In the genomic region with DNA sequence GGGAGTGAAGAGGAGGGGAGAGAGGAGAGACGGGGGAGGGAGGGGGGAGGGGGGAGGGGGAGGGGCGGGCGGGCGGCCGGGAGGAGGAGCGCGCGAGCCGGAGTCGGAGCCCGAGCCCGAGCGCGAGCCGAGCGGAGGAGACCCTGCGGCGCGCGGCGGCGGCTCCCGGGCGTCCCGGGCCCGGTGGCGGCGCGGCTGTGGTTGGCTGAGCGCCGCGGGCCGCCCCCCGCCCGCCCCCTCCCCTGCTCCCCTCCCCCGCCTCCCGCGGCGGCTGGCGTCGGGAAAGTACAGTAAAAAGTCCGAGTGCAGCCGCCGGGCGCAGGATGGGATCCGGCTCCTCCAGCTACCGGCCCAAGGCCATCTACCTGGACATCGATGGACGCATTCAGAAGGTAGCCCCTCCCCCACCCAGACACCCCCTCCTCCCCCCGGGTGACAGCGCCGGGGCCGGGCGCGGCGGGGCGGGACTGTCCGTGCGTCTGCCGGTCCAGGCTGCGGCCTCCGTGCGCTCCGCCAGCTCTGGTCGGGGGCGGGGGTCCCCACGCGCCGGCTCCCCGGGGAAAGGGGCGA, we compare ENCODE assay signal across 8 cellular contexts. TPM values are rescaled to one million over a fixed set of nuclear protein-coding genes. Genes with fewer than 3 reads are reported as not detected.
DNase-seq lines count a peak whose midpoint lies in the region; ATAC-seq, FAIRE-seq and TF ChIP-seq lines count a peak whose summit lies in the region.

PDE9A (plus strand) TSS at position 130 of the 570 bp plus-strand sequence; CDS start at position 324, 194 bp downstream.

- DNase-seq in 8988T (peak; percentile 68), pancreas (peak; percentile 37 to 75 (median 57)), MV-4-11 (lab: John Stamatoyannopoulos, UW) (no peak)
- peak; percentile 34 for DNase-seq in activated CD8-positive, alpha-beta T cell treated with anti-CD3 and anti-CD28 coated beads, Interleukin-2, amount 10 ng/mL, durations not matched to agents 7 days and 5 days

- H3K9ac ChIP-seq in HUES64 (ENCODE audit: low read depth, low read length) = peak within 1 kb of the TSS; percentile 83

- H3K9me3 Mint-ChIP-seq in activated CD8-positive, alpha-beta T cell treated with anti-CD3 and anti-CD28 coated beads, Interleukin-2, amount 10 ng/mL, durations not matched to agents 7 days and 5 days (ENCODE audit: insufficient read depth) = no peaks in the 10 kb centered on the region

- H3K27me3 ChIP-seq in HUES64 (ENCODE audit: insufficient read depth, low read length) = no peaks in the 10 kb centered on the region; the same call in 1 of the 2 replicates
- H3K27me3 ChIP-seq in gastroesophageal sphincter = peaks cover 31% of the 10 kb centered on the region
- H3K27me3 ChIP-seq in pancreas = no peaks in the 10 kb centered on the region

- peak within 1 kb of the TSS; percentile 68 for H3K27ac ChIP-seq in HUES64 (ENCODE audit: low read depth, low read length)
- peak within 1 kb of the TSS; percentile 4 to 90 (median 82) for H3K27ac ChIP-seq in gastroesophageal sphincter
- peak within 1 kb of the TSS; percentile 11 to 73 (median 62) for H3K27ac ChIP-seq in pancreas

- CTCF ChIA-PET in activated CD8-positive, alpha-beta T cell treated with anti-CD3 and anti-CD28 coated beads, Interleukin-2, amount 10 ng/mL, durations not matched to agents 7 days and 5 days (lab: Charles Lee) = interaction anchor here (1.0 to 2.0 kb wide), 5 partner anchors 18 to 239 kb away, joined by 3 to 8 read pairs (median 3); partner anchors contain the start of gene NDUFV3

- peak within 1 kb of the TSS; percentile 66 for H3K4me3 Mint-ChIP-seq in activated CD8-positive, alpha-beta T cell treated with anti-CD3 and anti-CD28 coated beads, Interleukin-2, amount 10 ng/mL, durations not matched to agents 7 days and 5 days

- H3K27ac Mint-ChIP-seq in activated CD8-positive, alpha-beta T cell treated with anti-CD3 and anti-CD28 coated beads, Interleukin-2, amount 10 ng/mL, durations not matched to agents 7 days and 5 days = peak within 1 kb of the TSS; percentile 43

- peak; percentile 59 for ATAC-seq in activated CD8-positive, alpha-beta T cell treated with anti-CD3 and anti-CD28 coated beads, Interleukin-2, amount 10 ng/mL, durations not matched to agents 7 days and 5 days
- ATAC-seq in gastroesophageal sphincter = peak; percentile 64
- ATAC-seq in pancreas = peak; percentile 40 to 57 (median 52)
- no peak for ATAC-seq in GM18519 (IDR thresholded peaks at IDR 0.05; ENCODE audit: low FRiP score, unreplicated experiment)
- ATAC-seq in HG02610 (IDR thresholded peaks at IDR 0.05; ENCODE audit: unreplicated experiment) = no peak

- H3K4me3 ChIP-seq in HUES64 (ENCODE audit: low read length) (peak within 1 kb of the TSS; percentile 85), gastroesophageal sphincter (peak within 1 kb of the TSS; percentile 69 to 74), pancreas (peak within 1 kb of the TSS; percentile 29 to 61 (median 43))

- FAIRE-seq in pancreas (lab: Jason Lieb, UNC) = no peak

- H3K4me1 ChIP-seq in HUES64 (ENCODE audit: insufficient read depth, low read length) (peaks cover 37% of the 10 kb centered on the region), gastroesophageal sphincter (peaks cover 0 to 65% (median 18%) of the 10 kb centered on the region in 3 donors), pancreas (peaks cover 0 to 9% (median 3%) of the 10 kb centered on the region in 3 donors)

- H3K36me3 ChIP-seq in HUES64 (ENCODE audit: insufficient read depth, low read length) (no peaks in the 10 kb centered on the region), gastroesophageal sphincter (no peaks in the 10 kb centered on the region), pancreas (no peaks in the 10 kb centered on the region)

- no peaks in the 10 kb centered on the region for H3K36me3 Mint-ChIP-seq in activated CD8-positive, alpha-beta T cell treated with anti-CD3 and anti-CD28 coated beads, Interleukin-2, amount 10 ng/mL, durations not matched to agents 7 days and 5 days (ENCODE audit: low read depth)

- POLR2A ChIA-PET in activated CD8-positive, alpha-beta T cell treated with anti-CD3 and anti-CD28 coated beads, Interleukin-2, amount 10 ng/mL, durations not matched to agents 7 days and 5 days (lab: Charles Lee) = interaction anchor here (0.6 to 1.3 kb wide), 2 partner anchors 239 to 1367 kb away, joined by 4 read pairs; no protein-coding TSS in a partner anchor

- peaks cover 22% of the 10 kb centered on the region for H3K4me1 Mint-ChIP-seq in activated CD8-positive, alpha-beta T cell treated with anti-CD3 and anti-CD28 coated beads, Interleukin-2, amount 10 ng/mL, durations not matched to agents 7 days and 5 days (ENCODE audit: low read depth)

- peaks cover 26% of the 10 kb centered on the region for H3K27me3 Mint-ChIP-seq in activated CD8-positive, alpha-beta T cell treated with anti-CD3 and anti-CD28 coated beads, Interleukin-2, amount 10 ng/mL, durations not matched to agents 7 days and 5 days (ENCODE audit: low read depth)

- 1% methylated on average over 43 of the region's 71 CpGs for WGBS in HUES64
- WGBS in gastroesophageal sphincter (ENCODE audit: low coverage in 1 of 2), 2 donors = no CpG with 5 or more reads among the region's 71 CpGs
- 1 to 2% methylated on average over 10 to 62 of the region's 71 CpGs for WGBS in pancreas, 2 donors

- TF ChIP-seq CTCF in gastroesophageal sphincter (IDR thresholded peaks at IDR 0.05) (no peak), pancreas (IDR thresholded peaks at IDR 0.05) (no peak)

- intact Hi-C loops in pancreas (cut with DNase I) = no loop called here

- no peaks in the 10 kb centered on the region for H3K9me3 ChIP-seq in HUES64 (ENCODE audit: insufficient read depth, low read depth, low read length)
- no peaks in the 10 kb centered on the region for H3K9me3 ChIP-seq in gastroesophageal sphincter
- H3K9me3 ChIP-seq in pancreas = no peaks in the 10 kb centered on the region

- TF ChIP-seq EP300 in gastroesophageal sphincter (IDR thresholded peaks at IDR 0.05) = no peak

- no peak for TF ChIP-seq POLR2A in gastroesophageal sphincter (IDR thresholded peaks at IDR 0.05)

RNA-seq across cellular contexts. Expression of gene PDE9A, which starts in this region (rescaled TPM):
- 25.6 TPM for polyA plus RNA-seq in HUES64 (2013, experiment 1 of 2)
- polyA plus RNA-seq in HUES64 (2013, experiment 2 of 2) = 34.4 TPM
- total RNA-seq in activated CD8-positive, alpha-beta T cell treated with anti-CD3 and anti-CD28 coated beads, Interleukin-2, amount 10 ng/mL, durations not matched to agents 7 days and 5 days = 10 to 100 TPM in 1 of 2 experiments, 1 to 10 TPM in 1; 8.3 to 10.8 TPM
- total RNA-seq in gastroesophageal sphincter (10 to 100 TPM; 10.6 to 83.2 (median 28.5) TPM), pancreas (1 to 10 TPM; 1.2 to 6.2 (median 4.3) TPM)
- 10 to 100 TPM in 1 of 2 donors, 1 to 10 TPM in 1; 8.1 to 14.4 TPM for polyA plus RNA-seq in pancreas

Comparison
In these comparisons a context has a peak if more than half of its experiments do, and no peak if none do; other contexts are left out.
1. ATAC-seq: peak in activated CD8-positive, alpha-beta T cell treated with anti-CD3 and anti-CD28 coated beads, Interleukin-2, amount 10 ng/mL, durations not matched to agents 7 days and 5 days (single experiment), gastroesophageal sphincter (single experiment) and pancreas (4 of 4); none in GM18519 (single experiment) and HG02610 (single experiment).
2. Peak in every context shown above with its lines, with median percentiles within 50 percentile points of each other: H3K27ac ChIP-seq and H3K4me3 ChIP-seq.